In the genomic region with DNA sequence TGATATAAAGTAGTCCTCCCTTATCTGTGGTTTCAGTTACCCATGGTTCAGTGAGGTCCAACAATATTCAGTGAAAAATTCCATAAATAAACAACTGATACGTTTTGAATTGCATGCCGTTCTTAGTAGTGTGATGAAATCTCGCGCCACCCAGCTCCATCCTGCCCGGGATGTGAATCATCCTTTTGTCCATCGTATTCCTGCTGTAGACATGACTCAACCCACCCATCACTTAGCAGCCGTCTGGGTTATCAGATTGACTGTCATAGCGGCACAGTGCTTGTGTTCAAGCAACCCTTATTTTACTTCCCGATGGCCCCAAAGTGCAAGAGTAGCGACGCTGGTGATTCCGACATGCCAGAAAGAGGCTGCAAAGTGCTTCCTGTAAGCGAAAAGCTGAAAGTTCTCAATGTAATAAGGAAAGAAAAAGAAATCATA, we compare ENCODE assay signal across 10 cellular contexts. TPM values are rescaled to one million over a fixed set of nuclear protein-coding genes. Genes with fewer than 3 reads are reported as not detected.
DNase-seq lines count a peak whose midpoint lies in the region; ATAC-seq and TF ChIP-seq lines count a peak whose summit lies in the region.
"Had no signal": no experiment of that assay in that cellular context is flagged by ENCODE, and none has a peak within 500 bp of the region (broad histone marks: within the 10 kb centered on the region; RNA-seq: fewer than 3 reads in every experiment).

No MANE protein-coding gene starts in this region.

- H3K4me3 Mint-ChIP-seq in HFFc6: peak overlapping the region; percentile 79
- H3K4me3 Mint-ChIP-seq: activated T-cell treated with anti-CD3 and anti-CD28 coated beads, Interleukin-2, amount 50 U/mL, for 4 hours had no signal

- no peaks in the 10 kb centered on the region for H3K36me3 ChIP-seq in RWPE2 (ENCODE audit: low read depth)

- peaks cover 4% of the 10 kb centered on the region; the same call in 1 of the 2 replicates for H3K9me3 Mint-ChIP-seq in HFFc6

- peaks cover 4% of the 10 kb centered on the region; the same call in 1 of the 2 replicates for H3K36me3 Mint-ChIP-seq in HFFc6 (ENCODE audit: low read depth)

- no peaks in the 10 kb centered on the region for H3K9me3 ChIP-seq in RWPE2 (ENCODE audit: severe bottlenecking)

- TF ChIP-seq CTCF in HFFc6 (IDR thresholded peaks at IDR 0.05) (no peak), RWPE2 (IDR thresholded peaks at IDR 0.05; ENCODE audit: poor library complexity, severe bottlenecking) (no peak)

- peak; percentile 100 for ATAC-seq in RWPE2 (ENCODE audit: low read depth)
- no peak for ATAC-seq in GM21529 (IDR thresholded peaks at IDR 0.05; ENCODE audit: unreplicated experiment)
- ATAC-seq: activated T-cell treated with anti-CD3 and anti-CD28 coated beads, Interleukin-2, amount 50 U/mL, for 4 hours had no signal

- H3K27me3 Mint-ChIP-seq in HFFc6 (ENCODE audit: insufficient read depth): peaks cover 5% of the 10 kb centered on the region; the same call in 1 of the 2 replicates

- peaks cover 8% of the 10 kb centered on the region for H3K4me1 ChIP-seq in RWPE2 (ENCODE audit: insufficient read depth, poor library complexity, severe bottlenecking)

- peak; percentile 89 for DNase-seq in HFFc6
- DNase-seq in RWPE2 (ENCODE audit: low spot score): peak; percentile 92
- DNase-seq in epithelial cell of prostate (ENCODE audit: low read depth, low spot score): peak; percentile 61
- peak; percentile 85 for DNase-seq in skeletal muscle cell (ENCODE audit: low read depth)
- DNase-seq in NOMO-1 (lab: John Stamatoyannopoulos, UW; ENCODE audit: unreplicated experiment in 2 of 2): no peak
- no peak for DNase-seq in stimulated activated CD8-positive, alpha-beta memory T cell treated with anti-CD3 and anti-CD28 coated beads, Interleukin-4, amount 100 ng/mL, for 48 hours
- DNase-seq: activated T-cell treated with anti-CD3 and anti-CD28 coated beads, Interleukin-2, amount 50 U/mL, for 4 hours; NCI-H1417 had no signal

- H3K4me3 ChIP-seq in RWPE2 (ENCODE audit: severe bottlenecking): no peak overlapping the region
- peak overlapping the region; percentile 35 for H3K4me3 ChIP-seq in skeletal muscle cell (ENCODE audit: low read depth, low read length)
- H3K4me3 ChIP-seq: hepatocyte had no signal

- H3K4me1 Mint-ChIP-seq in HFFc6 (ENCODE audit: low read depth): peaks cover 22% of the 10 kb centered on the region

- peak overlapping the region; percentile 78 for H3K27ac Mint-ChIP-seq in HFFc6

- H3K27me3 ChIP-seq in RWPE2 (ENCODE audit: insufficient read depth, poor library complexity, severe bottlenecking): no peaks in the 10 kb centered on the region
- H3K27me3 ChIP-seq: hepatocyte had no signal

- peak overlapping the region; percentile 61 for H3K27ac ChIP-seq in RWPE2 (ENCODE audit: poor library complexity, severe bottlenecking)
- H3K27ac ChIP-seq in epithelial cell of prostate: peak overlapping the region; percentile 62
- H3K27ac ChIP-seq: hepatocyte had no signal

RNA-seq across cellular contexts. Expression of a gene that starts 48.0 kb away (rescaled TPM):
- total RNA-seq in HFFc6 (2021; fragmentation: NEBNext Ultra II Directional; extraction: Animal tissue kit (Norgen Biotek cat#: 25700)): 1 to 10 TPM; 4.0 to 5.4 (median 4.9) TPM

Comparison
In these comparisons a context has a peak if more than half of its experiments do, and no peak if none do; other contexts are left out.
1. DNase-seq: peak in HFFc6 (single experiment), RWPE2 (single experiment), epithelial cell of prostate (single experiment) and skeletal muscle cell (single experiment); none in NOMO-1 (0 of 2) and stimulated activated CD8-positive, alpha-beta memory T cell treated with anti-CD3 and anti-CD28 coated beads, Interleukin-4, amount 100 ng/mL, for 48 hours (single experiment).